Comparison of ENCODE assay signal across 8 cellular contexts in genomic region chr10:95242581-95243317, GRCh38. TPM values are rescaled to one million over a fixed set of nuclear protein-coding genes. Genes with fewer than 3 reads are reported as not detected.
DNase-seq lines count a peak whose midpoint lies in the region; ATAC-seq, FAIRE-seq and TF ChIP-seq lines count a peak whose summit lies in the region.

No MANE protein-coding gene starts in this region.

- ATAC-seq in K562 (peak; percentile 71), HG03521 (IDR thresholded peaks at IDR 0.05; ENCODE audit: unreplicated experiment) (no peak)

- H3K4me2 ChIP-seq in K562 (ENCODE audit: insufficient read depth, low read length), result no peak overlapping the region

- DNase-seq in AG04450 (ENCODE audit: low read depth, low spot score), result no peak
- DNase-seq in EH (ENCODE audit: low read depth), result peak; percentile 69
- DNase-seq in NCI-H226, result peak; percentile 38
- DNase-seq in K562 (ENCODE audit: extremely low read depth in 1 of 4, low spot score in 3 of 4), result peak in 2 of 4 experiments; percentile 15 to 34
- peak; percentile 80 for DNase-seq in left kidney (ENCODE audit: low read depth, low spot score)
- DNase-seq in cerebellar nuclear complex (lab: John Stamatoyannopoulos, UW), result no peak
- no peak for DNase-seq in CD4-positive, alpha-beta memory T cell

- H3K4me3 Mint-ChIP-seq in CD4-positive, alpha-beta memory T cell, result no peak overlapping the region

- no peak overlapping the region for H3K27ac ChIP-seq in AG04450 (ENCODE audit: low read depth, low read length)
- no peak overlapping the region for H3K27ac ChIP-seq in K562 (ENCODE audit: extremely low read depth, low read depth, low read length)
- H3K27ac ChIP-seq in CD4-positive, alpha-beta memory T cell (ENCODE audit: low read depth, low read length), result no peak overlapping the region

- no peak for TF ChIP-seq POLR2A in K562 (conservative IDR thresholded peaks at IDR 0.05)

- no peaks in the 10 kb centered on the region for H3K9me1 ChIP-seq in K562 (ENCODE audit: control insufficient read depth, insufficient read depth, low read length)

- no peaks in the 10 kb centered on the region for H3K4me1 ChIP-seq in K562 (replicated peaks in 1 of 2; ENCODE audit: control insufficient read depth in 2 of 2, insufficient read depth in 2 of 2, low read length in 2 of 2)
- H3K4me1 ChIP-seq in CD4-positive, alpha-beta memory T cell (ENCODE audit: insufficient read depth, low read length), result no peaks in the 10 kb centered on the region

- TF ChIP-seq EP300 in K562 (IDR thresholded peaks at IDR 0.05; ENCODE audit: low read length), result no peak

- no peak overlapping the region for H2AFZ ChIP-seq in K562 (ENCODE audit: low read depth, low read length)

- H3K4me3 ChIP-seq in AG04450 (ENCODE audit: low read depth, low read length), result no peak overlapping the region
- H3K4me3 ChIP-seq in K562, result no peak overlapping the region
- no peak overlapping the region for H3K4me3 ChIP-seq in CD4-positive, alpha-beta memory T cell (ENCODE audit: low read length in 2 of 2)

- WGBS in K562 (ENCODE audit: insufficient coverage, low coverage, missing lambda C conversion rate), result 66% methylated on average over 5 of the region's 8 CpGs

- no peaks in the 10 kb centered on the region for H3K36me3 Mint-ChIP-seq in CD4-positive, alpha-beta memory T cell

- H3K36me3 ChIP-seq in K562 (ENCODE audit: control insufficient read depth, insufficient read depth, low read length), result peaks cover 69% of the 10 kb centered on the region
- H3K36me3 ChIP-seq in CD4-positive, alpha-beta memory T cell (ENCODE audit: insufficient read depth, low read length), result no peaks in the 10 kb centered on the region

- TF ChIP-seq CTCF in AG04450 (IDR thresholded peaks at IDR 0.05; ENCODE audit: low read depth, low read length) (peak; percentile 80), K562 (IDR thresholded peaks at IDR 0.05 in 2 of 3, conservative IDR thresholded peaks at IDR 0.05 in 1 of 3; ENCODE audit: insufficient read depth in 2 of 3, low read depth in 1 of 3, low read length in 3 of 3) (peak; percentile 46 to 56 (median 55); a peak in 5 of 6 replicates)

- TF ChIP-seq RAD21 in K562 (CRISPR knock-in tag; conservative IDR thresholded peaks at IDR 0.05 in 1 of 2, IDR thresholded peaks at IDR 0.05 in 1 of 2), result peak; percentile 39 to 57; a peak in 3 of 4 replicates

- no peaks in the 10 kb centered on the region for H3K27me3 ChIP-seq in AG04450 (ENCODE audit: control insufficient read depth, insufficient read depth, low read length)
- H3K27me3 ChIP-seq in K562 (ENCODE audit: control insufficient read depth in 2 of 2, insufficient read depth in 2 of 2, low read length in 2 of 2), result no peaks in the 10 kb centered on the region
- H3K27me3 ChIP-seq in CD4-positive, alpha-beta memory T cell (ENCODE audit: insufficient read depth, low read length), result peaks cover 5% of the 10 kb centered on the region

- H4K20me1 ChIP-seq in K562 (replicated peaks; ENCODE audit: control insufficient read depth, insufficient read depth, low read length), result no peaks in the 10 kb centered on the region; the same call in 1 of the 2 replicates

- H3K27ac Mint-ChIP-seq in CD4-positive, alpha-beta memory T cell, result no peak overlapping the region

- in situ Hi-C loops in K562 (cut with MboI), result loop anchor here (10.0 kb wide), 1 partner anchor 372 kb away; no protein-coding TSS in a partner anchor

- CTCF ChIA-PET in AG04450 (lab: Charles Lee) (interaction anchor here (0.5 to 18.8 kb wide), 42 partner anchors 8 to 883 kb away, joined by 3 to 507 read pairs (median 4); no protein-coding TSS in a partner anchor), K562 (lab: Yijun Ruan, JAX; ENCODE audit: low intra/inter-chr PET ratio) (interaction anchor here (0.8 to 2.1 kb wide), 6 partner anchors 33 to 613 kb away, joined by 5 to 12 read pairs (median 7); no protein-coding TSS in a partner anchor)
- CTCF ChIA-PET in CD4-positive, alpha-beta memory T cell (lab: Charles Lee; ENCODE audit: partially characterized antibody), result interaction anchor here (0.8 to 7.0 kb wide), 5 partner anchors 17 to 357 kb away, joined by 3 to 73 read pairs (median 3); no protein-coding TSS in a partner anchor

- intact Hi-C loops in K562 (cut with micrococcal nuclease), result loop anchor here (1.0 to 5.0 kb wide), 3 partner anchors 40 to 109 kb away; no protein-coding TSS in a partner anchor
- intact Hi-C loops in CD4-positive, alpha-beta memory T cell (cut with micrococcal nuclease), result loop anchor here (10.0 kb wide), 1 partner anchor 58 kb away; no protein-coding TSS in a partner anchor

- H3K9me3 ChIP-seq in AG04450 (ENCODE audit: control insufficient read depth, insufficient read depth, low read length) (no peaks in the 10 kb centered on the region; the same call in 1 of the 2 replicates), K562 (replicated peaks; ENCODE audit: control insufficient read depth, insufficient read depth, low read depth, low read length) (no peaks in the 10 kb centered on the region)
- no peaks in the 10 kb centered on the region for H3K9me3 ChIP-seq in CD4-positive, alpha-beta memory T cell (ENCODE audit: control insufficient read depth in 1 of 2, low read length in 2 of 2)

- peaks cover 0 to 9% of the 10 kb centered on the region in 2 donors for H3K27me3 Mint-ChIP-seq in CD4-positive, alpha-beta memory T cell

- no peaks in the 10 kb centered on the region for H3K4me1 Mint-ChIP-seq in CD4-positive, alpha-beta memory T cell

- H3K9me3 Mint-ChIP-seq in CD4-positive, alpha-beta memory T cell, result peaks cover 0 to 1% (median 0%) of the 10 kb centered on the region in 8 donors

- H3K9ac ChIP-seq in K562 (ENCODE audit: insufficient read depth in 1 of 2, low read depth in 2 of 2, low read length in 2 of 2), result no peak overlapping the region

- no TSS peak for BruUV-seq in K562 (replicated peaks; lab: Mats Ljungman, UMichigan)

- no peaks in the 10 kb centered on the region for H3K79me2 ChIP-seq in K562 (ENCODE audit: control insufficient read depth, insufficient read depth, low read length)

- FAIRE-seq in K562 (lab: Jason Lieb, UNC), result peak; percentile 76

- POLR2A ChIA-PET in AG04450 (lab: Yijun Ruan, JAX) (interaction anchor here (0.7 kb wide), 1 partner anchor 111 kb away, joined by 6 read pairs; no protein-coding TSS in a partner anchor), K562 (lab: Yijun Ruan, JAX) (interaction anchor here (0.7 kb wide), 1 partner anchor 47 kb away, joined by 4 read pairs; no protein-coding TSS in a partner anchor)
- POLR2A ChIA-PET in CD4-positive, alpha-beta memory T cell (lab: Charles Lee; ENCODE audit: partially characterized antibody), result no interaction called here

TF ChIP-seq in K562, 482 proteins besides CTCF, POLR2A, EP300 and RAD21:
- TF ChIP-seq SMC3 (conservative IDR thresholded peaks at IDR 0.05; ENCODE audit: insufficient read depth, low read depth, low read length) (0 out of 2 replicates have a peak, but pooled peaks have one; percentile 9), CEBPG (CRISPR knock-in tag; IDR thresholded peaks at IDR 0.05) (no peak), CEBPG (tag; conservative IDR thresholded peaks at IDR 0.05 in 1 of 2, IDR thresholded peaks at IDR 0.05 in 1 of 2) (no peak), ZFP36 (IDR thresholded peaks at IDR 0.05; ENCODE audit: low read depth, low read length, partially characterized antibody) (no peak)

RNA-seq across cellular contexts. Expression of gene PDLIM1, which starts 48.1 kb away (rescaled TPM):
- polyA plus RNA-seq in AG04450 (2011; rRNA removed) (255 and 334 TPM in 2 replicates), K562 (2011; rRNA removed) (47.3 and 71.2 TPM in 2 replicates), K562 (2014; fragmentation: Illumina TruSeq; extraction: Trizol) (128 and 164 TPM in 2 replicates), K562 (2014; fragmentation: Nextera tagmentation; extraction: Ambion mirVana) (10 to 100 TPM; 25.6 to 32.9 TPM), K562 (2014; rRNA removed) (56.5 and 59.1 TPM in 2 replicates)
- polyA minus RNA-seq in AG04450 (2011; rRNA and poly(A)+ RNA removed), result 269 and 320 TPM in 2 replicates
- total RNA-seq in K562 (2011; cell fraction: chromatin; rRNA removed; ENCODE audit: low replicate concordance), result 33.7 and 36.9 TPM in 2 replicates
- 27.2 and 28.5 TPM in 2 replicates for total RNA-seq in K562 (2011; cell fraction: nucleolus; rRNA removed)
- total RNA-seq in K562 (2011; cell fraction: nucleoplasm; rRNA removed), result 37.0 and 40.4 TPM in 2 replicates
- total RNA-seq in K562 (2014; rRNA removed) (19.8 and 23.9 TPM in 2 replicates), K562 (2014; rRNA removed; fragmentation: Illumina TruSeq; extraction: Trizol) (39.1 and 41.6 TPM in 2 replicates), K562 (2015; rRNA removed; fragmentation: Illumina TruSeq; extraction: Trizol) (29.6 and 32.7 TPM in 2 replicates), K562 (2021) (110 and 116 TPM in 2 replicates)
- polyA plus RNA-seq in K562 (2011; cell fraction: cytosol; rRNA removed), result 79.5 and 97.2 TPM in 2 replicates
- polyA plus RNA-seq in K562 (2011; cell fraction: nucleus; rRNA removed), result 42.8 and 45.8 TPM in 2 replicates
- polyA plus RNA-seq in K562 (2012), result 144 and 169 TPM in 2 replicates
- 68.9 and 82.4 TPM in 2 replicates for polyA minus RNA-seq in K562 (2011; rRNA and poly(A)+ RNA removed)
- polyA minus RNA-seq in K562 (2011; cell fraction: cytosol; rRNA and poly(A)+ RNA removed), result 67.6 and 71.5 TPM in 2 replicates
- polyA minus RNA-seq in K562 (2011; cell fraction: nucleus; rRNA and poly(A)+ RNA removed), result 14.0 and 21.2 TPM in 2 replicates
- total RNA-seq in CD4-positive, alpha-beta memory T cell, result 1 to 10 TPM in 1 of 2 experiments, under 1 TPM in 1; 0.90 to 1.5 TPM
- 1 to 10 TPM; 1.3 to 7.3 TPM for polyA plus RNA-seq in CD4-positive, alpha-beta memory T cell

RNA-seq across cellular contexts. Expression of gene ACSM6, which starts 48.7 kb away (rescaled TPM):
- polyA plus RNA-seq in AG04450 (2011; rRNA removed), result not detected in 2 replicates
- not detected in 2 replicates for polyA minus RNA-seq in AG04450 (2011; rRNA and poly(A)+ RNA removed)
- total RNA-seq in K562 (2011; cell fraction: chromatin; rRNA removed; ENCODE audit: low replicate concordance), result not detected in 2 replicates
- total RNA-seq in K562 (2011; cell fraction: nucleolus; rRNA removed), result not detected in 2 replicates
- total RNA-seq in K562 (2011; cell fraction: nucleoplasm; rRNA removed), result not detected in 2 replicates
- total RNA-seq in K562 (2014; rRNA removed), result not detected in 2 replicates
- total RNA-seq in K562 (2014; rRNA removed; fragmentation: Illumina TruSeq; extraction: Trizol), result not detected in 2 replicates
- not detected in 2 replicates for total RNA-seq in K562 (2015; rRNA removed; fragmentation: Illumina TruSeq; extraction: Trizol)
- total RNA-seq in K562 (2021), result not detected in 2 replicates
- polyA plus RNA-seq in K562 (2011; rRNA removed), result not detected in 2 replicates
- polyA plus RNA-seq in K562 (2011; cell fraction: cytosol; rRNA removed), result not detected in 2 replicates
- polyA plus RNA-seq in K562 (2011; cell fraction: nucleus; rRNA removed), result not detected in 2 replicates
- polyA plus RNA-seq in K562 (2012), result not detected in 2 replicates
- polyA plus RNA-seq in K562 (2014; fragmentation: Illumina TruSeq; extraction: Trizol), result not detected in 2 replicates
- not detected for polyA plus RNA-seq in K562 (2014; fragmentation: Nextera tagmentation; extraction: Ambion mirVana)
- polyA plus RNA-seq in K562 (2014; rRNA removed), result not detected in 2 replicates
- polyA minus RNA-seq in K562 (2011; rRNA and poly(A)+ RNA removed), result not detected in 2 replicates
- not detected in 2 replicates for polyA minus RNA-seq in K562 (2011; cell fraction: cytosol; rRNA and poly(A)+ RNA removed)
- not detected in 2 replicates for polyA minus RNA-seq in K562 (2011; cell fraction: nucleus; rRNA and poly(A)+ RNA removed)
- not detected for total RNA-seq in CD4-positive, alpha-beta memory T cell
- not detected for polyA plus RNA-seq in CD4-positive, alpha-beta memory T cell

Comparison
In these comparisons a context has a peak if more than half of its experiments do, and no peak if none do; other contexts are left out.
1. DNase-seq: peak in EH (single experiment), NCI-H226 (single experiment) and left kidney (single experiment); none in AG04450 (single experiment), cerebellar nuclear complex (0 of 2) and CD4-positive, alpha-beta memory T cell (0 of 5).